Comparison of ENCODE assay signal across 11 cellular contexts in the genomic region with DNA sequence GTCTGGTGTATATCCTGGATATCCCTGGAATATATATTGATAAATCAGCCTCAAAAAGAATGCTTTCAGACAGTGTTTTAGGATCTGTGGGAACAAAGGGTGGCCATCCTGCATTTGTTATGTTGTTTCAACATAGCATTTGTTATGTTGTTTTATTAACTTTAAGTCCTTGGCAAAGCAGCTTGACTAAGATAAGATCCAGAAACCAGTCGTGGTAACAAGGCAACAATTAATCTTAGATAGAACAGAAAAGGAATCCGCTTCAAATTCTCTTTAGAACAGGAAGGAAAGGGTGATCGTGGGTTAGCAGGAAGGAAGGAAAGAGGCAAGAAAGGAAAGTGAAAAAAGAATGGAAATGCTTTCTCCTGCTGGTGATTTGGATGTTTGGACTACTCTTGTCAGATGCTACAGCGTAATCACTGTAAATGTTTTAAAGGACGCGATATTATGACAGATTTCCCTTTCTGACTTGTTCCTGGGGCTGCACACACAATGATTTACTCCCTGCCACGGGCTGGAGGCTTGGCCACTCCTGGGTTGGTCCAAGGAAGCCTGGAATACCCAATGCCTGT.
DNase-seq lines count a peak whose midpoint lies in the region; ATAC-seq and TF ChIP-seq lines count a peak whose summit lies in the region.
"Had no signal": no experiment of that assay in that cellular context is flagged by ENCODE, and none has a peak within 500 bp of the region (broad histone marks: within the 10 kb centered on the region; RNA-seq: fewer than 3 reads in every experiment).

No MANE protein-coding gene starts in this region.

- H3K4me3 ChIP-seq in mesenchymal stem cell (ENCODE audit: insufficient read depth in 1 of 2, low read depth in 1 of 2, low read length in 2 of 2) (no peak overlapping the region), sigmoid colon (peak overlapping the region in 1 of 4 donors; percentile 6)

- peaks cover 26% of the 10 kb centered on the region for H3K4me1 Mint-ChIP-seq in activated naive CD4-positive, alpha-beta T cell treated with anti-CD3 and anti-CD28 coated beads, Interleukin-2, amount 50 U/mL, for 24 hours
- peaks cover 81% of the 10 kb centered on the region for H3K4me1 Mint-ChIP-seq in activated CD8-positive, alpha-beta T cell treated with anti-CD3 and anti-CD28 coated beads, Interleukin-2, amount 10 ng/mL, durations not matched to agents 7 days and 5 days (ENCODE audit: low read depth)
- peaks cover 33% of the 10 kb centered on the region for H3K4me1 Mint-ChIP-seq in type B pancreatic cell (ENCODE audit: unreplicated experiment)

- H3K14ac ChIP-seq in mesenchymal stem cell (ENCODE audit: low read length in 2 of 2), result peak overlapping the region in 1 of 2 experiments; percentile 86

- no peak overlapping the region for H2BK120ac ChIP-seq in mesenchymal stem cell (ENCODE audit: low read depth, low read length)

- no peak for DNase-seq in activated naive CD4-positive, alpha-beta T cell treated with anti-CD3 and anti-CD28 coated beads, Interleukin-2, amount 50 U/mL, for 16 hours
- no peak for DNase-seq in activated CD8-positive, alpha-beta T cell treated with anti-CD3 and anti-CD28 coated beads, Interleukin-2, amount 10 ng/mL, durations not matched to agents 7 days and 5 days
- no peak for DNase-seq in mesenchymal stem cell
- DNase-seq in type B pancreatic cell (ENCODE audit: extremely low spot score, unreplicated experiment), result no peak
- no peak for DNase-seq in sigmoid colon
- DNase-seq in retina, result no peak
- DNase-seq in NCI-H2029 treated with DMSO at 0.1 percent for 48 hours (lab: John Stamatoyannopoulos, UW), result no peak
- DNase-seq: EL, KBM-7 had no signal

- CTCF ChIA-PET in activated CD8-positive, alpha-beta T cell treated with anti-CD3 and anti-CD28 coated beads, Interleukin-2, amount 10 ng/mL, durations not matched to agents 7 days and 5 days (lab: Charles Lee), result interaction anchor here (1.2 to 1.4 kb wide), 3 partner anchors 10 to 30 kb away, joined by 3 to 5 read pairs (median 4); no protein-coding TSS in a partner anchor

- H3K18ac ChIP-seq in mesenchymal stem cell (ENCODE audit: low read depth in 1 of 2, low read length in 2 of 2), result peak overlapping the region; percentile 34 to 86

- no peaks in the 10 kb centered on the region for H3K27me3 Mint-ChIP-seq in activated naive CD4-positive, alpha-beta T cell treated with anti-CD3 and anti-CD28 coated beads, Interleukin-2, amount 50 U/mL, for 24 hours
- H3K27me3 Mint-ChIP-seq in activated CD8-positive, alpha-beta T cell treated with anti-CD3 and anti-CD28 coated beads, Interleukin-2, amount 10 ng/mL, durations not matched to agents 7 days and 5 days (ENCODE audit: low read depth), result peaks cover 6% of the 10 kb centered on the region
- H3K27me3 Mint-ChIP-seq in type B pancreatic cell, result peaks cover 21% of the 10 kb centered on the region

- H2BK5ac ChIP-seq in mesenchymal stem cell (ENCODE audit: low read depth, low read length, poor library complexity, severe bottlenecking), result no peak overlapping the region

- H3K4me2 ChIP-seq in mesenchymal stem cell (ENCODE audit: low read length, poor library complexity, severe bottlenecking), result no peak overlapping the region

- H3K23ac ChIP-seq in mesenchymal stem cell (ENCODE audit: low read length in 2 of 2), result no peak overlapping the region

- H4K91ac ChIP-seq in mesenchymal stem cell (ENCODE audit: low read length), result no peak overlapping the region

- H4K8ac ChIP-seq in mesenchymal stem cell (ENCODE audit: low read length), result no peak overlapping the region

- no peak overlapping the region for H2BK12ac ChIP-seq in mesenchymal stem cell (ENCODE audit: low read length in 2 of 2)

- no peak for TF ChIP-seq POLR2A in sigmoid colon (IDR thresholded peaks at IDR 0.05)

- no peak overlapping the region for H3K9ac ChIP-seq in mesenchymal stem cell (ENCODE audit: low read length)

- no peak for ATAC-seq in activated CD8-positive, alpha-beta T cell treated with anti-CD3 and anti-CD28 coated beads, Interleukin-2, amount 10 ng/mL, durations not matched to agents 7 days and 5 days

- H3K27ac ChIP-seq in mesenchymal stem cell (ENCODE audit: low read length, poor library complexity, severe bottlenecking) (no peak overlapping the region), sigmoid colon (peak overlapping the region in 2 of 4 donors; percentile 13 to 40)

- no peaks in the 10 kb centered on the region for H3K9me3 Mint-ChIP-seq in activated naive CD4-positive, alpha-beta T cell treated with anti-CD3 and anti-CD28 coated beads, Interleukin-2, amount 50 U/mL, for 24 hours
- H3K9me3 Mint-ChIP-seq in activated CD8-positive, alpha-beta T cell treated with anti-CD3 and anti-CD28 coated beads, Interleukin-2, amount 10 ng/mL, durations not matched to agents 7 days and 5 days (ENCODE audit: insufficient read depth), result no peaks in the 10 kb centered on the region
- peaks cover 4% of the 10 kb centered on the region for H3K9me3 Mint-ChIP-seq in type B pancreatic cell
- H3K9me3 Mint-ChIP-seq: dendritic cell treated with granulocyte-macrophage colony-stimulating factor and Interleukin-4, amounts not matched to agents 40 ng/mL and 50 ng/mL, for 4 days had no signal

- H2BK15ac ChIP-seq in mesenchymal stem cell (ENCODE audit: low read depth, poor library complexity, severe bottlenecking), result no peak overlapping the region

- intact Hi-C loops in sigmoid colon (cut with DNase I), result no loop called here

- H3K4me1 ChIP-seq in mesenchymal stem cell (ENCODE audit: control insufficient read depth, insufficient read depth, low read depth, low read length) (peaks cover 6% of the 10 kb centered on the region), sigmoid colon (peaks cover 0 to 32% (median 15%) of the 10 kb centered on the region in 4 donors)

- H3K79me1 ChIP-seq in mesenchymal stem cell (replicated peaks; ENCODE audit: low read length, poor library complexity, severe bottlenecking), result no peaks in the 10 kb centered on the region

- WGBS in mesenchymal stem cell, result 52% methylated on average over 7 of the region's 7 CpGs
- WGBS in sigmoid colon, 2 donors, result 58 to 63% methylated on average over 7 of the region's 7 CpGs

- TF ChIP-seq EP300 in sigmoid colon (IDR thresholded peaks at IDR 0.05), result peak in 1 of 4 donors; percentile 4

- H3K4me3 Mint-ChIP-seq in activated naive CD4-positive, alpha-beta T cell treated with anti-CD3 and anti-CD28 coated beads, Interleukin-2, amount 50 U/mL, for 24 hours, result peak overlapping the region; percentile 15
- H3K4me3 Mint-ChIP-seq in activated CD8-positive, alpha-beta T cell treated with anti-CD3 and anti-CD28 coated beads, Interleukin-2, amount 10 ng/mL, durations not matched to agents 7 days and 5 days, result peak overlapping the region; percentile 66
- peak overlapping the region; percentile 64 for H3K4me3 Mint-ChIP-seq in type B pancreatic cell
- H3K4me3 Mint-ChIP-seq: dendritic cell treated with granulocyte-macrophage colony-stimulating factor and Interleukin-4, amounts not matched to agents 40 ng/mL and 50 ng/mL, for 4 days had no signal

- no peak overlapping the region for H3K4ac ChIP-seq in mesenchymal stem cell (ENCODE audit: low read depth in 1 of 2, low read length in 2 of 2)

- H3K36me3 ChIP-seq in mesenchymal stem cell (ENCODE audit: control insufficient read depth in 1 of 2, insufficient read depth in 2 of 2, low read depth in 1 of 2, low read length in 2 of 2) (no peaks in the 10 kb centered on the region), sigmoid colon (no peaks in the 10 kb centered on the region)

- no peak overlapping the region for H2AK5ac ChIP-seq in mesenchymal stem cell (ENCODE audit: low read length, severe bottlenecking)

- H2AFZ ChIP-seq in mesenchymal stem cell (ENCODE audit: low read depth, low read length), result peak overlapping the region; percentile 70

- POLR2A ChIA-PET in activated CD8-positive, alpha-beta T cell treated with anti-CD3 and anti-CD28 coated beads, Interleukin-2, amount 10 ng/mL, durations not matched to agents 7 days and 5 days (lab: Charles Lee), result interaction anchor here (1.1 kb wide), 2 partner anchors 9 to 26 kb away, joined by 3 read pairs; no protein-coding TSS in a partner anchor

- H3K36me3 Mint-ChIP-seq in activated naive CD4-positive, alpha-beta T cell treated with anti-CD3 and anti-CD28 coated beads, Interleukin-2, amount 50 U/mL, for 24 hours, result no peaks in the 10 kb centered on the region
- H3K36me3 Mint-ChIP-seq in activated CD8-positive, alpha-beta T cell treated with anti-CD3 and anti-CD28 coated beads, Interleukin-2, amount 10 ng/mL, durations not matched to agents 7 days and 5 days (ENCODE audit: low read depth), result peaks cover 17% of the 10 kb centered on the region
- peaks cover 3% of the 10 kb centered on the region for H3K36me3 Mint-ChIP-seq in type B pancreatic cell

- no peaks in the 10 kb centered on the region for H3K9me3 ChIP-seq in mesenchymal stem cell (ENCODE audit: control insufficient read depth, low read length)
- H3K9me3 ChIP-seq in sigmoid colon, result no peaks in the 10 kb centered on the region

- TF ChIP-seq CTCF in type B pancreatic cell (conservative IDR thresholded peaks at IDR 0.05), result no peak
- TF ChIP-seq CTCF in sigmoid colon (IDR thresholded peaks at IDR 0.05), result no peak

- peaks cover 0 to 15% of the 10 kb centered on the region in 2 experiments for H3K27me3 ChIP-seq in mesenchymal stem cell (ENCODE audit: control insufficient read depth in 1 of 2, insufficient read depth in 1 of 2, low read length in 2 of 2)
- H3K27me3 ChIP-seq in sigmoid colon, result no peaks in the 10 kb centered on the region

- no peak overlapping the region for H3K27ac Mint-ChIP-seq in activated naive CD4-positive, alpha-beta T cell treated with anti-CD3 and anti-CD28 coated beads, Interleukin-2, amount 50 U/mL, for 24 hours
- peak overlapping the region; percentile 91 for H3K27ac Mint-ChIP-seq in activated CD8-positive, alpha-beta T cell treated with anti-CD3 and anti-CD28 coated beads, Interleukin-2, amount 10 ng/mL, durations not matched to agents 7 days and 5 days
- peak overlapping the region; percentile 61 for H3K27ac Mint-ChIP-seq in type B pancreatic cell
- H3K27ac Mint-ChIP-seq: dendritic cell treated with granulocyte-macrophage colony-stimulating factor and Interleukin-4, amounts not matched to agents 40 ng/mL and 50 ng/mL, for 4 days had no signal

Comparison
In these comparisons a context has a peak if more than half of its experiments do, and no peak if none do; other contexts are left out.
1. H3K4me3 Mint-ChIP-seq: peak in every context shown above with its lines; median percentile 66 in activated CD8-positive, alpha-beta T cell treated with anti-CD3 and anti-CD28 coated beads, Interleukin-2, amount 10 ng/mL, durations not matched to agents 7 days and 5 days; 64 in type B pancreatic cell; 15 in activated naive CD4-positive, alpha-beta T cell treated with anti-CD3 and anti-CD28 coated beads, Interleukin-2, amount 50 U/mL, for 24 hours.